Comparison of ENCODE assay signal across 1 cellular context in the genomic region with DNA sequence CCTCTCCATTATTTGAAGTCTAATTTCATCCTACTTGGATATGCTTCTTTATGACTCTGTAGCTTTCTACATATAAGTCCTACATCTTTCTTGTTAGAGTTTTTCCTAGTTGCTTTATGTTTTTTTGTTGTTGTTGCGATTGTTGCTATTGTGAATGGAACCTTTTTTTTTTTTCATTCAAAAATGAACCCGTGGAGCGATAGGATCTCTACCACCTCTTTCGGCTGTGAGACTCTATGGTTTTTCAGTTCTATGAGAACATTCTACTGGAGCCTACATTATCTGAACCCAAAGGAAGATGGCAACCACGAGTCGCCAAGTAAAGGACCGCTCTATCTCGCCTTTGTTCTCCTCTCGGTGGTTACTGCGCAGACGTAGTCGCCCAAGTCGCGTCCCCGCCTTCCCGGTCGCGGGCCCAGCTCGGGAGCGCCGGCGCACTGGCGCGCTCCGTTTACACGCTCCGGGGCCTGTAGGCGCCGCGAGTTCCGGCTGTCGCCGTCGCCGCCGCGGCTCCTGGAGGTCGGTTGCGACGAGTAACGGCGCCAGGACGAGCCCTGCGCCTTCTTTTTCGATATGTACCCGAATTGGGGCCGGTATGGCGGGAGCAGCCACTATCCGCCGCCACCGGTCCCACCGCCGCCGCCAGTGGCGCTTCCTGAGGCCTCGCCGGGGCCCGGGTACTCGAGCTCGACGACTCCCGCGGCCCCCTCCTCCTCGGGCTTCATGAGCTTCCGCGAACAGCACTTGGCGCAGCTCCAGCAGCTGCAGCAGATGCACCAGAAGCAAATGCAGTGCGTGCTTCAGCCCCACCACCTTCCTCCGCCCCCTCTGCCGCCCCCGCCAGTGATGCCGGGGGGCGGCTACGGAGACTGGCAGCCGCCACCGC.
A peak's percentile ranks its signal among the peaks of the same experiment; 100 is the strongest.
TF ChIP-seq lines count a peak whose summit lies in the region.

A gene with protein sequence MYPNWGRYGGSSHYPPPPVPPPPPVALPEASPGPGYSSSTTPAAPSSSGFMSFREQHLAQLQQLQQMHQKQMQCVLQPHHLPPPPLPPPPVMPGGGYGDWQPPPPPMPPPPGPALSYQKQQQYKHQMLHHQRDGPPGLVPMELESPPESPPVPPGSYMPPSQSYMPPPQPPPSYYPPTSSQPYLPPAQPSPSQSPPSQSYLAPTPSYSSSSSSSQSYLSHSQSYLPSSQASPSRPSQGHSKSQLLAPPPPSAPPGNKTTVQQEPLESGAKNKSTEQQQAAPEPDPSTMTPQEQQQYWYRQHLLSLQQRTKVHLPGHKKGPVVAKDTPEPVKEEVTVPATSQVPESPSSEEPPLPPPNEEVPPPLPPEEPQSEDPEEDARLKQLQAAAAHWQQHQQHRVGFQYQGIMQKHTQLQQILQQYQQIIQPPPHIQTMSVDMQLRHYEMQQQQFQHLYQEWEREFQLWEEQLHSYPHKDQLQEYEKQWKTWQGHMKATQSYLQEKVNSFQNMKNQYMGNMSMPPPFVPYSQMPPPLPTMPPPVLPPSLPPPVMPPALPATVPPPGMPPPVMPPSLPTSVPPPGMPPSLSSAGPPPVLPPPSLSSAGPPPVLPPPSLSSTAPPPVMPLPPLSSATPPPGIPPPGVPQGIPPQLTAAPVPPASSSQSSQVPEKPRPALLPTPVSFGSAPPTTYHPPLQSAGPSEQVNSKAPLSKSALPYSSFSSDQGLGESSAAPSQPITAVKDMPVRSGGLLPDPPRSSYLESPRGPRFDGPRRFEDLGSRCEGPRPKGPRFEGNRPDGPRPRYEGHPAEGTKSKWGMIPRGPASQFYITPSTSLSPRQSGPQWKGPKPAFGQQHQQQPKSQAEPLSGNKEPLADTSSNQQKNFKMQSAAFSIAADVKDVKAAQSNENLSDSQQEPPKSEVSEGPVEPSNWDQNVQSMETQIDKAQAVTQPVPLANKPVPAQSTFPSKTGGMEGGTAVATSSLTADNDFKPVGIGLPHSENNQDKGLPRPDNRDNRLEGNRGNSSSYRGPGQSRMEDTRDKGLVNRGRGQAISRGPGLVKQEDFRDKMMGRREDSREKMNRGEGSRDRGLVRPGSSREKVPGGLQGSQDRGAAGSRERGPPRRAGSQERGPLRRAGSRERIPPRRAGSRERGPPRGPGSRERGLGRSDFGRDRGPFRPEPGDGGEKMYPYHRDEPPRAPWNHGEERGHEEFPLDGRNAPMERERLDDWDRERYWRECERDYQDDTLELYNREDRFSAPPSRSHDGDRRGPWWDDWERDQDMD (N-terminal part only) (plus strand): TSS at position 400 of the 886 bp plus-strand sequence. CDS start 174 bp downstream, at position 574.

TF ChIP-seq in H1, 55 proteins besides CTCF, POLR2A, EP300 and RAD21 (continues in another document):
- TF ChIP-seq ASH2L (IDR thresholded peaks at IDR 0.05; ENCODE audit: low read length) (peak; percentile 89), SUZ12 (IDR thresholded peaks at IDR 0.05; ENCODE audit: low read length) (no peak), SP2 (IDR thresholded peaks at IDR 0.05; ENCODE audit: low read length) (peak; percentile 95), RXRA (IDR thresholded peaks at IDR 0.05; ENCODE audit: insufficient read depth, low read depth, low read length) (no peak), KDM5A (IDR thresholded peaks at IDR 0.05; ENCODE audit: low read length) (0 out of 2 replicates have a peak, but pooled peaks have one; percentile 38), TAF1 (IDR thresholded peaks at IDR 0.05; ENCODE audit: low read depth, low read length) (peak; percentile 89), JUND (IDR thresholded peaks at IDR 0.05; ENCODE audit: low read length) (no peak), CBX8 (IDR thresholded peaks at IDR 0.05; ENCODE audit: borderline replicate concordance, low read depth, low read length) (no peak), NRF1 (IDR thresholded peaks at IDR 0.05; ENCODE audit: low read depth, low read length) (peak; percentile 37; the same call in 1 of the 2 replicates), SP1 (IDR thresholded peaks at IDR 0.05; ENCODE audit: low read depth, low read length) (0 out of 2 replicates have a peak, but pooled peaks have one; percentile 24), RNF2 (IDR thresholded peaks at IDR 0.05; ENCODE audit: borderline replicate concordance, low read depth, low read length, missing control alignments, poor library complexity, severe bottlenecking) (no peak), SIRT6 (IDR thresholded peaks at IDR 0.05; ENCODE audit: low read length) (no peak), CHD1 (IDR thresholded peaks at IDR 0.05; ENCODE audit: low read depth, low read length) (no peak), GTF2F1 (IDR thresholded peaks at IDR 0.05; ENCODE audit: borderline replicate concordance, low read depth, low read length) (no peak; the same call in 1 of the 2 replicates), HDAC2 (IDR thresholded peaks at IDR 0.05; ENCODE audit: borderline replicate concordance in 1 of 2, low read depth in 2 of 2, low read length in 2 of 2) (no peak), TEAD4 (IDR thresholded peaks at IDR 0.05; ENCODE audit: low read depth, low read length) (no peak), POU5F1 (IDR thresholded peaks at IDR 0.05; ENCODE audit: low read depth, low read length) (no peak), CTBP2 (IDR thresholded peaks at IDR 0.05; ENCODE audit: borderline replicate concordance, insufficient read depth, insufficient read length, low read length) (no peak), SIN3A (conservative IDR thresholded peaks at IDR 0.05 in 1 of 2, IDR thresholded peaks at IDR 0.05 in 1 of 2; ENCODE audit: low read depth in 1 of 2, low read length in 2 of 2) (peak in 1 of 2 experiments; percentile 68; a peak in 1 of 4 replicates), CREB1 (IDR thresholded peaks at IDR 0.05) (peak; percentile 83), TAF7 (optimal IDR thresholded peaks at IDR 0.05; ENCODE audit: borderline replicate concordance, low read depth, low read length) (peak; percentile 62), RBBP5 (IDR thresholded peaks at IDR 0.05; ENCODE audit: borderline replicate concordance, low read depth, low read length) (peak; percentile 90; the same call in 1 of the 2 replicates), PHF8 (conservative IDR thresholded peaks at IDR 0.05; ENCODE audit: low read depth, low read length) (peak; percentile 99), SP4 (IDR thresholded peaks at IDR 0.05; ENCODE audit: low read length) (no peak), EZH2 (IDR thresholded peaks at IDR 0.05; ENCODE audit: low read depth, low read length, severe bottlenecking) (no peak), YY1 (IDR thresholded peaks at IDR 0.05; ENCODE audit: low read depth, low read length) (no peak), BACH1 (IDR thresholded peaks at IDR 0.05; ENCODE audit: low read length) (no peak), KDM4A (IDR thresholded peaks at IDR 0.05; ENCODE audit: low read depth, low read length, severe bottlenecking) (peak; percentile 71), HDAC6 (IDR thresholded peaks at IDR 0.05; ENCODE audit: low read depth, low read length) (no peak), FOSL1 (IDR thresholded peaks at IDR 0.05; ENCODE audit: insufficient read depth, low read depth, low read length) (no peak), CBX5 (IDR thresholded peaks at IDR 0.05; ENCODE audit: low read depth, low read length) (no peak), BRCA1 (IDR thresholded peaks at IDR 0.05; ENCODE audit: low read depth, low read length) (no peak), SIX5 (IDR thresholded peaks at IDR 0.05; ENCODE audit: low read depth, low read length) (no peak), TCF12 (IDR thresholded peaks at IDR 0.05; ENCODE audit: low read depth, low read length) (no peak), CHD2 (IDR thresholded peaks at IDR 0.05; ENCODE audit: low read length) (no peak), TBP (IDR thresholded peaks at IDR 0.05; ENCODE audit: low read depth, low read length) (peak; percentile 83), JUN (IDR thresholded peaks at IDR 0.05; ENCODE audit: low read depth, low read length) (no peak), NANOG (IDR thresholded peaks at IDR 0.05; ENCODE audit: insufficient read depth, low read depth, low read length, poor library complexity, severe bottlenecking) (no peak), CEBPB (IDR thresholded peaks at IDR 0.05; ENCODE audit: low read depth, low read length) (no peak), MAFK (IDR thresholded peaks at IDR 0.05; ENCODE audit: low read depth, low read length) (no peak), RFX5 (IDR thresholded peaks at IDR 0.05; ENCODE audit: borderline replicate concordance, low read depth, low read length) (no peak), SRF (IDR thresholded peaks at IDR 0.05; ENCODE audit: low read depth, low read length) (no peak), BCL11A (IDR thresholded peaks at IDR 0.05; ENCODE audit: low read depth in 2 of 2, low read length in 2 of 2) (no peak), POLR2AphosphoS5 (IDR thresholded peaks at IDR 0.05; ENCODE audit: low read depth, low read length) (peak; percentile 85), SAP30 (IDR thresholded peaks at IDR 0.05; ENCODE audit: insufficient read depth, insufficient replicate concordance, low read length) (no peak)
- TF ChIP-seq, protein P1, sequence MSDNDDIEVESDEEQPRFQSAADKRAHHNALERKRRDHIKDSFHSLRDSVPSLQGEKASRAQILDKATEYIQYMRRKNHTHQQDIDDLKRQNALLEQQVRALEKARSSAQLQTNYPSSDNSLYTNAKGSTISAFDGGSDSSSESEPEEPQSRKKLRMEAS (IDR thresholded peaks at IDR 0.05), result 0 out of 2 replicates have a peak, but pooled peaks have one; percentile 39
- TF ChIP-seq, protein P2, sequence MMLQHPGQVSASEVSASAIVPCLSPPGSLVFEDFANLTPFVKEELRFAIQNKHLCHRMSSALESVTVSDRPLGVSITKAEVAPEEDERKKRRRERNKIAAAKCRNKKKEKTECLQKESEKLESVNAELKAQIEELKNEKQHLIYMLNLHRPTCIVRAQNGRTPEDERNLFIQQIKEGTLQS (IDR thresholded peaks at IDR 0.05; ENCODE audit: insufficient read depth, low read depth, low read length), result no peak
- TF ChIP-seq, protein P3, sequence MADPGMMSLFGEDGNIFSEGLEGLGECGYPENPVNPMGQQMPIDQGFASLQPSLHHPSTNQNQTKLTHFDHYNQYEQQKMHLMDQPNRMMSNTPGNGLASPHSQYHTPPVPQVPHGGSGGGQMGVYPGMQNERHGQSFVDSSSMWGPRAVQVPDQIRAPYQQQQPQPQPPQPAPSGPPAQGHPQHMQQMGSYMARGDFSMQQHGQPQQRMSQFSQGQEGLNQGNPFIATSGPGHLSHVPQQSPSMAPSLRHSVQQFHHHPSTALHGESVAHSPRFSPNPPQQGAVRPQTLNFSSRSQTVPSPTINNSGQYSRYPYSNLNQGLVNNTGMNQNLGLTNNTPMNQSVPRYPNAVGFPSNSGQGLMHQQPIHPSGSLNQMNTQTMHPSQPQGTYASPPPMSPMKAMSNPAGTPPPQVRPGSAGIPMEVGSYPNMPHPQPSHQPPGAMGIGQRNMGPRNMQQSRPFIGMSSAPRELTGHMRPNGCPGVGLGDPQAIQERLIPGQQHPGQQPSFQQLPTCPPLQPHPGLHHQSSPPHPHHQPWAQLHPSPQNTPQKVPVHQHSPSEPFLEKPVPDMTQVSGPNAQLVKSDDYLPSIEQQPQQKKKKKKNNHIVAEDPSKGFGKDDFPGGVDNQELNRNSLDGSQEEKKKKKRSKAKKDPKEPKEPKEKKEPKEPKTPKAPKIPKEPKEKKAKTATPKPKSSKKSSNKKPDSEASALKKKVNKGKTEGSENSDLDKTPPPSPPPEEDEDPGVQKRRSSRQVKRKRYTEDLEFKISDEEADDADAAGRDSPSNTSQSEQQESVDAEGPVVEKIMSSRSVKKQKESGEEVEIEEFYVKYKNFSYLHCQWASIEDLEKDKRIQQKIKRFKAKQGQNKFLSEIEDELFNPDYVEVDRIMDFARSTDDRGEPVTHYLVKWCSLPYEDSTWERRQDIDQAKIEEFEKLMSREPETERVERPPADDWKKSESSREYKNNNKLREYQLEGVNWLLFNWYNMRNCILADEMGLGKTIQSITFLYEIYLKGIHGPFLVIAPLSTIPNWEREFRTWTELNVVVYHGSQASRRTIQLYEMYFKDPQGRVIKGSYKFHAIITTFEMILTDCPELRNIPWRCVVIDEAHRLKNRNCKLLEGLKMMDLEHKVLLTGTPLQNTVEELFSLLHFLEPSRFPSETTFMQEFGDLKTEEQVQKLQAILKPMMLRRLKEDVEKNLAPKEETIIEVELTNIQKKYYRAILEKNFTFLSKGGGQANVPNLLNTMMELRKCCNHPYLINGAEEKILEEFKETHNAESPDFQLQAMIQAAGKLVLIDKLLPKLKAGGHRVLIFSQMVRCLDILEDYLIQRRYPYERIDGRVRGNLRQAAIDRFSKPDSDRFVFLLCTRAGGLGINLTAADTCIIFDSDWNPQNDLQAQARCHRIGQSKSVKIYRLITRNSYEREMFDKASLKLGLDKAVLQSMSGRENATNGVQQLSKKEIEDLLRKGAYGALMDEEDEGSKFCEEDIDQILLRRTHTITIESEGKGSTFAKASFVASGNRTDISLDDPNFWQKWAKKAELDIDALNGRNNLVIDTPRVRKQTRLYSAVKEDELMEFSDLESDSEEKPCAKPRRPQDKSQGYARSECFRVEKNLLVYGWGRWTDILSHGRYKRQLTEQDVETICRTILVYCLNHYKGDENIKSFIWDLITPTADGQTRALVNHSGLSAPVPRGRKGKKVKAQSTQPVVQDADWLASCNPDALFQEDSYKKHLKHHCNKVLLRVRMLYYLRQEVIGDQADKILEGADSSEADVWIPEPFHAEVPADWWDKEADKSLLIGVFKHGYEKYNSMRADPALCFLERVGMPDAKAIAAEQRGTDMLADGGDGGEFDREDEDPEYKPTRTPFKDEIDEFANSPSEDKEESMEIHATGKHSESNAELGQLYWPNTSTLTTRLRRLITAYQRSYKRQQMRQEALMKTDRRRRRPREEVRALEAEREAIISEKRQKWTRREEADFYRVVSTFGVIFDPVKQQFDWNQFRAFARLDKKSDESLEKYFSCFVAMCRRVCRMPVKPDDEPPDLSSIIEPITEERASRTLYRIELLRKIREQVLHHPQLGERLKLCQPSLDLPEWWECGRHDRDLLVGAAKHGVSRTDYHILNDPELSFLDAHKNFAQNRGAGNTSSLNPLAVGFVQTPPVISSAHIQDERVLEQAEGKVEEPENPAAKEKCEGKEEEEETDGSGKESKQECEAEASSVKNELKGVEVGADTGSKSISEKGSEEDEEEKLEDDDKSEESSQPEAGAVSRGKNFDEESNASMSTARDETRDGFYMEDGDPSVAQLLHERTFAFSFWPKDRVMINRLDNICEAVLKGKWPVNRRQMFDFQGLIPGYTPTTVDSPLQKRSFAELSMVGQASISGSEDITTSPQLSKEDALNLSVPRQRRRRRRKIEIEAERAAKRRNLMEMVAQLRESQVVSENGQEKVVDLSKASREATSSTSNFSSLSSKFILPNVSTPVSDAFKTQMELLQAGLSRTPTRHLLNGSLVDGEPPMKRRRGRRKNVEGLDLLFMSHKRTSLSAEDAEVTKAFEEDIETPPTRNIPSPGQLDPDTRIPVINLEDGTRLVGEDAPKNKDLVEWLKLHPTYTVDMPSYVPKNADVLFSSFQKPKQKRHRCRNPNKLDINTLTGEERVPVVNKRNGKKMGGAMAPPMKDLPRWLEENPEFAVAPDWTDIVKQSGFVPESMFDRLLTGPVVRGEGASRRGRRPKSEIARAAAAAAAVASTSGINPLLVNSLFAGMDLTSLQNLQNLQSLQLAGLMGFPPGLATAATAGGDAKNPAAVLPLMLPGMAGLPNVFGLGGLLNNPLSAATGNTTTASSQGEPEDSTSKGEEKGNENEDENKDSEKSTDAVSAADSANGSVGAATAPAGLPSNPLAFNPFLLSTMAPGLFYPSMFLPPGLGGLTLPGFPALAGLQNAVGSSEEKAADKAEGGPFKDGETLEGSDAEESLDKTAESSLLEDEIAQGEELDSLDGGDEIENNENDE (IDR thresholded peaks at IDR 0.05; ENCODE audit: insufficient replicate concordance, low read length), result no peak
